ENCODE assay signal across 8 cellular contexts in genomic region chr6:32974541-32975308, GRCh38. TPM values are rescaled to one million over a fixed set of nuclear protein-coding genes. Genes with fewer than 3 reads are reported as not detected.
DNase-seq lines count a peak whose midpoint lies in the region; ATAC-seq, FAIRE-seq and TF ChIP-seq lines count a peak whose summit lies in the region.

No MANE protein-coding gene starts in this region.

- 32% methylated on average over 14 of the region's 14 CpGs for WGBS in HUES64
- WGBS in mammary epithelial cell (ENCODE audit: low coverage, missing lambda C conversion rate), result 0% methylated on average over 13 of the region's 14 CpGs

- DNase-seq in AG09309 (ENCODE audit: low read depth) (no peak), mammary epithelial cell (no peak), myocyte (ENCODE audit: low read depth) (peak; percentile 11), dedifferentiated amniotic fluid mesenchymal stem cell (ENCODE audit: extremely low spot score) (no peak), NCI-H1417 treated with DMSO at 0.1 percent for 48 hours (lab: John Stamatoyannopoulos, UW) (no peak), urothelium cell line (ENCODE audit: low spot score) (no peak)

- H4K20me1 ChIP-seq in mammary epithelial cell (ENCODE audit: insufficient read depth, low read length), result peaks cover 59% of the 10 kb centered on the region

- dilution Hi-C loops in mammary epithelial cell (cut with HindIII; ENCODE audit: low sequenced_read_pairs), result no loop called here

- TF ChIP-seq CTCF in AG09309 (IDR thresholded peaks at IDR 0.05; ENCODE audit: control insufficient read depth, insufficient read depth, low read depth, low read length, missing control alignments) (no peak), mammary epithelial cell (conservative IDR thresholded peaks at IDR 0.05 in 1 of 2, IDR thresholded peaks at IDR 0.05 in 1 of 2; ENCODE audit: extremely low read depth in 1 of 2, insufficient read depth in 1 of 2, low read depth in 1 of 2, low read length in 2 of 2) (no peak)

- peaks cover 81% of the 10 kb centered on the region for H3K36me3 ChIP-seq in HUES64 (ENCODE audit: insufficient read depth, low read length)
- H3K36me3 ChIP-seq in mammary epithelial cell (ENCODE audit: insufficient read depth, low read length), result peaks cover 53% of the 10 kb centered on the region

- H3K27ac ChIP-seq in HUES64 (ENCODE audit: low read depth, low read length), result no peak overlapping the region
- H3K27ac ChIP-seq in mammary epithelial cell (ENCODE audit: insufficient read depth, low read depth, low read length), result no peak overlapping the region

- no peak for FAIRE-seq in urothelium cell line (lab: Jason Lieb, UNC)

- H3K27me3 ChIP-seq in HUES64 (ENCODE audit: insufficient read depth, low read length) (no peaks in the 10 kb centered on the region), mammary epithelial cell (ENCODE audit: insufficient read depth, low read length) (no peaks in the 10 kb centered on the region)

- CTCF ChIA-PET in mammary epithelial cell (lab: Charles Lee; ENCODE audit: low non-redundant PET), result no interaction called here

- H2AFZ ChIP-seq in mammary epithelial cell (ENCODE audit: low read depth, low read length), result no peak overlapping the region

- ATAC-seq in GM18909 (IDR thresholded peaks at IDR 0.05; ENCODE audit: poor library complexity, unreplicated experiment), result no peak

- H3K4me3 ChIP-seq in AG09309 (ENCODE audit: control insufficient read depth, low read depth, low read length) (peak overlapping the region; percentile 91), HUES64 (ENCODE audit: low read length) (peak overlapping the region; percentile 94), mammary epithelial cell (replicated peaks in 1 of 3; ENCODE audit: insufficient read depth in 1 of 3, low read depth in 2 of 3, low read length in 3 of 3) (peak overlapping the region; percentile 83 to 90 (median 89))

- intact Hi-C loops in mammary epithelial cell (cut with micrococcal nuclease), result loop anchor here (5.0 kb wide), 1 partner anchor 777 kb away; no protein-coding TSS in a partner anchor

- no peaks in the 10 kb centered on the region for H3K9me3 ChIP-seq in HUES64 (ENCODE audit: insufficient read depth, low read depth, low read length)
- H3K9me3 ChIP-seq in mammary epithelial cell (replicated peaks; ENCODE audit: insufficient read depth, low read length), result no peaks in the 10 kb centered on the region

- no TSS peak for BruUV-seq in mammary epithelial cell (replicated peaks; lab: Mats Ljungman, UMichigan)

- H3K79me2 ChIP-seq in mammary epithelial cell (ENCODE audit: insufficient read depth, low read length), result peaks cover 87% of the 10 kb centered on the region

- peak overlapping the region; percentile 82 for H3K4me2 ChIP-seq in mammary epithelial cell (ENCODE audit: insufficient read depth, low read depth, low read length)

- in situ Hi-C loops in mammary epithelial cell (cut with MboI; ENCODE audit: low sequenced_read_pairs in 2 of 2), result loop anchor here in 1 of 2 donors (25.0 kb wide), 1 partner anchor 87 kb away; no protein-coding TSS in a partner anchor

- H3K9ac ChIP-seq in HUES64 (ENCODE audit: low read depth, low read length), result peak overlapping the region; percentile 95; the same call in 1 of the 2 replicates
- peak overlapping the region; percentile 92 for H3K9ac ChIP-seq in mammary epithelial cell (ENCODE audit: insufficient read depth, low read length)

- peaks cover 6% of the 10 kb centered on the region; the same call in 1 of the 2 replicates for H3K4me1 ChIP-seq in HUES64 (ENCODE audit: insufficient read depth, low read length)
- peaks cover 23% of the 10 kb centered on the region for H3K4me1 ChIP-seq in mammary epithelial cell (ENCODE audit: insufficient read depth, low read length)

RNA-seq across cellular contexts. Expression of gene BRD2, which starts 6.3 kb away (rescaled TPM):
- 111 TPM for polyA plus RNA-seq in HUES64 (2013, experiment 1 of 2)
- 112 TPM for polyA plus RNA-seq in HUES64 (2013, experiment 2 of 2)
- 100 to 1,000 TPM; 114 to 245 TPM for total RNA-seq in mammary epithelial cell
- 122 TPM for polyA plus RNA-seq in mammary epithelial cell
- 102 TPM for polyA minus RNA-seq in mammary epithelial cell
- 108 and 112 TPM in 2 replicates for total RNA-seq in myocyte
- polyA plus RNA-seq in myocyte (2012), result 126 TPM

RNA-seq across cellular contexts. Expression of gene HLA-DMA, which starts 21.8 kb away (rescaled TPM):
- polyA plus RNA-seq in HUES64 (2013, experiment 1 of 2), result 2.5 TPM
- 2.4 TPM for polyA plus RNA-seq in HUES64 (2013, experiment 2 of 2)
- 1 to 10 TPM; 1.5 to 1.7 TPM for total RNA-seq in mammary epithelial cell
- polyA plus RNA-seq in mammary epithelial cell, result 1.7 TPM
- 6.2 TPM for polyA minus RNA-seq in mammary epithelial cell
- total RNA-seq in myocyte, result 2.1 and 4.3 TPM in 2 replicates
- polyA plus RNA-seq in myocyte (2012), result 6.3 TPM

RNA-seq across cellular contexts. Expression of gene HLA-DMB, which starts 33.9 kb away (rescaled TPM):
- polyA plus RNA-seq in HUES64 (2013, experiment 1 of 2), result 0.45 TPM
- polyA plus RNA-seq in HUES64 (2013, experiment 2 of 2), result 0.82 TPM
- total RNA-seq in mammary epithelial cell (not detected), myocyte (not detected in 2 replicates)
- 0.03 TPM for polyA plus RNA-seq in mammary epithelial cell
- polyA minus RNA-seq in mammary epithelial cell, result not detected
- not detected for polyA plus RNA-seq in myocyte (2012)

RNA-seq across cellular contexts. Expression of gene HLA-DOA, which starts 34.7 kb away (rescaled TPM):
- 8.7 TPM for polyA plus RNA-seq in HUES64 (2013, experiment 1 of 2)
- polyA plus RNA-seq in HUES64 (2013, experiment 2 of 2), result 9.1 TPM
- total RNA-seq in mammary epithelial cell, result under 1 TPM in 1 of 2 donors, not detected in 1; 0.33 TPM
- 0.18 TPM for polyA plus RNA-seq in mammary epithelial cell
- polyA minus RNA-seq in mammary epithelial cell, result not detected
- not detected in 2 replicates for total RNA-seq in myocyte
- not detected for polyA plus RNA-seq in myocyte (2012)
